16 cellular contexts compared by ENCODE assay signal in the genomic region with DNA sequence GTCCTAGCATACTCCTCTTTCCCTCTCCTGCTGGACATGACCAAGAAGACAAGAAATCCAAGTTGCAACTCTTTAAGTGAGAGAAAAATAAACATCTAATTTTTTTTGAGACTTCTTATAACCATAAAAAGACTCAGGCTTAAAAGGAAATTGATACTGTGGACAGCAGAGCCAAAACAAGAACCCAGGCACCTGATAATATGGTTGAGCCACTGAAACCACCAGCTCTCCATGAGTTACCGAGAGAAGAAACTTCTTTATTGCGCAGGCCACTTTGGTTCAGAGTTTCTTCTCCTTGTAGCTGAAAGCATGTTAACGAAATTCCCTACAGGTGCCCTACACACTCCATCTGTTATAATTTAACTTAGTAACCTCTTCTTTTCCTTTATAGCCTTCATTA. TPM values are rescaled to one million over a fixed set of nuclear protein-coding genes. Genes with fewer than 3 reads are reported as not detected.
DNase-seq lines count a peak whose midpoint lies in the region; ATAC-seq and TF ChIP-seq lines count a peak whose summit lies in the region.
"Had no signal": no experiment of that assay in that cellular context is flagged by ENCODE, and none has a peak within 500 bp of the region (broad histone marks: within the 10 kb centered on the region; RNA-seq: fewer than 3 reads in every experiment).

No MANE protein-coding gene starts in this region.

- H3K4me3 ChIP-seq in KMS-11 (IDR thresholded peaks at IDR 0.05; ENCODE audit: insufficient read depth, low read depth, low read length): no peak overlapping the region
- no peak overlapping the region for H3K4me3 ChIP-seq in esophagus squamous epithelium
- H3K4me3 ChIP-seq: adrenal gland, left ventricle myocardium inferior had no signal

- no peak for DNase-seq in DMS79 (lab: John Stamatoyannopoulos, UW)
- DNase-seq in esophagus squamous epithelium (lab: John Stamatoyannopoulos, UW): no peak
- no peak for DNase-seq in NCI-H1092 (lab: John Stamatoyannopoulos, UW)
- DNase-seq in kidney tubule cell (ENCODE audit: low spot score): no peak
- DNase-seq: adrenal gland, DMS53, HCEC 1CT, left ventricle myocardium inferior, NCI-H1436, SHP77 treated with DMSO at 0.1 percent for 48 hours had no signal

- ATAC-seq in GM18868 (IDR thresholded peaks at IDR 0.05; ENCODE audit: unreplicated experiment) (peak; percentile 37), GM21528 (IDR thresholded peaks at IDR 0.05; ENCODE audit: low FRiP score, unreplicated experiment) (peak; percentile 59), HG03045 (IDR thresholded peaks at IDR 0.05; ENCODE audit: unreplicated experiment) (peak; percentile 70)

- TF ChIP-seq POLR2A in esophagus squamous epithelium (IDR thresholded peaks at IDR 0.05): no peak

- H3K36me3 ChIP-seq in KMS-11 (ENCODE audit: insufficient read depth): no peaks in the 10 kb centered on the region
- H3K36me3 ChIP-seq in esophagus squamous epithelium: no peaks in the 10 kb centered on the region
- H3K36me3 ChIP-seq: adrenal gland, left ventricle myocardium inferior had no signal

- H3K27me3 ChIP-seq in KMS-11 (ENCODE audit: insufficient read depth, low read depth): no peaks in the 10 kb centered on the region; the same call in 1 of the 2 replicates
- H3K27me3 ChIP-seq in esophagus squamous epithelium: peaks cover 0 to 5% (median 0%) of the 10 kb centered on the region in 4 donors
- H3K27me3 ChIP-seq: adrenal gland had no signal

- H4K20me1 ChIP-seq in KMS-11 (ENCODE audit: insufficient read depth): no peaks in the 10 kb centered on the region

- WGBS in esophagus squamous epithelium, 2 donors: 80% methylated on average over 3 of the region's 3 CpGs

- H3K9me3 ChIP-seq in esophagus squamous epithelium: no peaks in the 10 kb centered on the region
- H3K9me3 ChIP-seq: adrenal gland, left ventricle myocardium inferior had no signal

- H3K27ac ChIP-seq in KMS-11 (no peak overlapping the region; the same call in 1 of the 2 replicates), esophagus squamous epithelium (no peak overlapping the region)
- H3K27ac ChIP-seq: adrenal gland, left ventricle myocardium inferior had no signal

- H3K79me2 ChIP-seq in KMS-11 (ENCODE audit: insufficient read depth, low read depth): no peaks in the 10 kb centered on the region

- H3K9ac ChIP-seq in KMS-11: no peak overlapping the region

- no peak for TF ChIP-seq CTCF in KMS-11 (conservative IDR thresholded peaks at IDR 0.05; ENCODE audit: low read depth, low read length)
- TF ChIP-seq CTCF in esophagus squamous epithelium (IDR thresholded peaks at IDR 0.05): no peak

- peak overlapping the region; percentile 40 for H3K4me2 ChIP-seq in KMS-11

- intact Hi-C loops in esophagus squamous epithelium (cut with DNase I): no loop called here

- no peak overlapping the region for H2AFZ ChIP-seq in KMS-11 (ENCODE audit: low read depth)

- H3K4me1 ChIP-seq in KMS-11 (ENCODE audit: low read depth, poor library complexity, severe bottlenecking) (peaks cover 36% of the 10 kb centered on the region), esophagus squamous epithelium (no peaks in the 10 kb centered on the region)
- H3K4me1 ChIP-seq: adrenal gland, left ventricle myocardium inferior had no signal

RNA-seq across cellular contexts. Expression of gene SPCS3, which starts 11.3 kb away (rescaled TPM):
- total RNA-seq in esophagus squamous epithelium: 10 to 100 TPM; 48.7 to 61.8 (median 54.3) TPM

RNA-seq across cellular contexts. Expression of gene ASB5, which starts 39.4 kb away (rescaled TPM):
- total RNA-seq in esophagus squamous epithelium: 1 to 10 TPM in 1 of 4 donors, under 1 TPM in 3; 0.13 to 4.0 (median 0.24) TPM
- total RNA-seq: neural crest cell, subcutaneous adipose tissue had no signal
